Comparison of ENCODE assay signal across 18 cellular contexts in genomic region chr2:64244049-64244446, GRCh38.
"Had no signal": no experiment of that assay in that cellular context is flagged by ENCODE, and none has a peak within 500 bp of the region (broad histone marks: within the 10 kb centered on the region; RNA-seq: fewer than 3 reads in every experiment).

No MANE protein-coding gene starts in this region.

- H3K9me3 ChIP-seq: neutrophil, right lobe of liver, upper lobe of left lung had no signal

- H3K4me3 ChIP-seq: right lobe of liver, upper lobe of left lung had no signal

- ATAC-seq: activated CD8-positive, alpha-beta T cell treated with anti-CD3 and anti-CD28 coated beads for 36 hours; activated T-cell treated with anti-CD3 and anti-CD28 coated beads, Interleukin-2, amount 50 U/mL, for 4 hours; activated T-helper 17 cell treated with anti-CD3 and anti-CD28 coated beads, Interleukin-2, amount 50 U/mL, for 72 hours; stimulated activated effector memory CD8-positive, alpha-beta T cell treated with anti-CD3 and anti-CD28 coated beads, Interleukin-12 subunit alpha, Interleukin-12 subunit beta, amount 100 ng/mL, for 72 hours had no signal

- H3K27ac ChIP-seq: brain microvascular endothelial cell, neutrophil, upper lobe of left lung had no signal

- H3K27me3 ChIP-seq: brain microvascular endothelial cell, neutrophil, right lobe of liver, upper lobe of left lung had no signal

- H3K36me3 ChIP-seq: brain microvascular endothelial cell, neutrophil, right lobe of liver, upper lobe of left lung had no signal

- DNase-seq: activated B cell treated with CpG ODN at 0.5 μM for 24 hours; activated CD4-positive, alpha-beta T cell treated with anti-CD3 and anti-CD28 coated beads, Interleukin-2, amount 50 U/mL, for 1 hour; activated CD8-positive, alpha-beta T cell treated with anti-CD3 and anti-CD28 coated beads for 36 hours; activated gamma-delta T cell treated with Interleukin-2 at 50 U/mL for 16 hours; activated naive CD4-positive, alpha-beta T cell treated with anti-CD3 and anti-CD28 coated beads, Interleukin-2, amount 50 U/mL, for 16 hours; activated T-cell treated with anti-CD3 and anti-CD28 coated beads, Interleukin-2, amount 50 U/mL, for 4 hours; amniotic stem cell; brain microvascular endothelial cell; foreskin fibroblast; nephron progenitor cell; stimulated activated CD4-positive, alpha-beta T cell treated with anti-CD3 and anti-CD28 coated beads, Interleukin-12 subunit alpha, Interleukin-12 subunit beta, amount 100 ng/mL, for 4 hours; stimulated activated CD4-positive, alpha-beta T cell treated with anti-CD3 and anti-CD28 coated beads, Interleukin-4, amount 100 ng/mL, for 24 hours; T-helper 1 cell; upper lobe of left lung had no signal

- H3K4me1 ChIP-seq: upper lobe of left lung had no signal
